Comparison of ENCODE assay signal across 19 cellular contexts in genomic region chr6:36731622-36732310, GRCh38. TPM values are rescaled to one million over a fixed set of nuclear protein-coding genes. Genes with fewer than 3 reads are reported as not detected.
"Had no signal": no experiment of that assay in that cellular context is flagged by ENCODE, and none has a peak within 500 bp of the region (broad histone marks: within the 10 kb centered on the region; RNA-seq: fewer than 3 reads in every experiment).

No MANE protein-coding gene starts in this region.

- H3K27ac Mint-ChIP-seq: activated CD4-positive, alpha-beta memory T cell treated with anti-CD3 and anti-CD28 coated beads, Interleukin-2, amount 10 ng/mL, durations not matched to agents 7 days and 5 days; activated naive CD8-positive, alpha-beta T cell treated with anti-CD3 and anti-CD28 coated beads, Interleukin-2, amount 50 U/mL, for 24 hours; activated T-cell treated with anti-CD3 and anti-CD28 coated beads, Interleukin-2, amount 50 U/mL, for 72 hours; nephron had no signal

- H3K27ac ChIP-seq: ascending aorta, cardiac muscle cell, foreskin keratinocyte, stomach, thoracic aorta had no signal

- H3K4me3 Mint-ChIP-seq: activated CD4-positive, alpha-beta memory T cell treated with anti-CD3 and anti-CD28 coated beads, Interleukin-2, amount 10 ng/mL, durations not matched to agents 7 days and 5 days; activated naive CD8-positive, alpha-beta T cell treated with anti-CD3 and anti-CD28 coated beads, Interleukin-2, amount 50 U/mL, for 24 hours; activated T-cell treated with anti-CD3 and anti-CD28 coated beads, Interleukin-2, amount 50 U/mL, for 72 hours; nephron had no signal

- H3K36me3 ChIP-seq: ascending aorta, cardiac muscle cell, stomach, thoracic aorta had no signal

- ATAC-seq: activated naive CD8-positive, alpha-beta T cell treated with anti-CD3 and anti-CD28 coated beads, Interleukin-2, amount 50 U/mL, for 24 hours; activated T-cell treated with anti-CD3 and anti-CD28 coated beads, Interleukin-2, amount 50 U/mL, for 72 hours; foreskin keratinocyte; left colon had no signal

- H3K27me3 ChIP-seq: ascending aorta, cardiac muscle cell, foreskin keratinocyte, stomach had no signal

- FAIRE-seq: colon, endothelial cell of umbilical vein, urothelium cell line had no signal

- H3K9me3 ChIP-seq: ascending aorta, stomach, thoracic aorta had no signal

- H3K9me3 Mint-ChIP-seq: activated CD4-positive, alpha-beta memory T cell treated with anti-CD3 and anti-CD28 coated beads, Interleukin-2, amount 10 ng/mL, durations not matched to agents 7 days and 5 days; activated naive CD8-positive, alpha-beta T cell treated with anti-CD3 and anti-CD28 coated beads, Interleukin-2, amount 50 U/mL, for 24 hours; activated T-cell treated with anti-CD3 and anti-CD28 coated beads, Interleukin-2, amount 50 U/mL, for 72 hours; nephron had no signal

- H3K4me3 ChIP-seq: ascending aorta, cardiac muscle cell, lung, stomach, thoracic aorta had no signal

- DNase-seq: activated CD4-positive, alpha-beta memory T cell treated with anti-CD3 and anti-CD28 coated beads, Interleukin-2, amount 10 ng/mL, durations not matched to agents 7 days and 5 days; activated CD8-positive, alpha-beta memory T cell treated with anti-CD3 and anti-CD28 coated beads, Interleukin-2, amount 50 U/mL, for 4 hours; activated naive CD8-positive, alpha-beta T cell treated with anti-CD3 and anti-CD28 coated beads, Interleukin-2, amount 50 U/mL, for 24 hours; activated T-cell treated with anti-CD3 and anti-CD28 coated beads, Interleukin-2, amount 50 U/mL, for 72 hours; foreskin keratinocyte; stimulated activated CD4-positive, alpha-beta T cell treated with anti-CD3 and anti-CD28 coated beads, Interleukin-4, amount 100 ng/mL, for 4 hours; stomach; T-helper 9 cell had no signal

- H3K4me1 ChIP-seq: foreskin keratinocyte had no signal

- H3K27me3 Mint-ChIP-seq: activated CD4-positive, alpha-beta memory T cell treated with anti-CD3 and anti-CD28 coated beads, Interleukin-2, amount 10 ng/mL, durations not matched to agents 7 days and 5 days; activated naive CD8-positive, alpha-beta T cell treated with anti-CD3 and anti-CD28 coated beads, Interleukin-2, amount 50 U/mL, for 24 hours had no signal

RNA-seq across cellular contexts. Expression of gene RAB44, which starts 34.1 kb away (rescaled TPM):
- total RNA-seq: cardiac muscle cell, foreskin keratinocyte, osteocyte, skeletal muscle tissue had no signal
- polyA plus RNA-seq: cardiac muscle cell had no signal
